ENCODE assay signal across 1 cellular context in genomic region chr1:40757084-40757483, GRCh38.
TF ChIP-seq lines count a peak whose summit lies in the region.

No MANE protein-coding gene starts in this region.

TF ChIP-seq in H1, 55 proteins besides CTCF, POLR2A, EP300 and RAD21 (continued from another document):
- TF ChIP-seq YY1 (IDR thresholded peaks at IDR 0.05; ENCODE audit: low read depth, low read length) (no peak), TBP (IDR thresholded peaks at IDR 0.05; ENCODE audit: low read depth, low read length) (no peak), CREB1 (IDR thresholded peaks at IDR 0.05) (no peak), RNF2 (IDR thresholded peaks at IDR 0.05; ENCODE audit: borderline replicate concordance, low read depth, low read length, missing control alignments, poor library complexity, severe bottlenecking) (no peak), MAFK (IDR thresholded peaks at IDR 0.05; ENCODE audit: low read depth, low read length) (no peak), CBX5 (IDR thresholded peaks at IDR 0.05; ENCODE audit: low read depth, low read length) (no peak), EZH2 (IDR thresholded peaks at IDR 0.05; ENCODE audit: low read depth, low read length, severe bottlenecking) (no peak), ZNF274 (IDR thresholded peaks at IDR 0.05; ENCODE audit: borderline replicate concordance, extremely low read depth, low read length) (no peak), HDAC6 (IDR thresholded peaks at IDR 0.05; ENCODE audit: low read depth, low read length) (no peak), JUND (IDR thresholded peaks at IDR 0.05; ENCODE audit: low read length) (no peak), CHD1 (IDR thresholded peaks at IDR 0.05; ENCODE audit: low read depth, low read length) (no peak), RBBP5 (IDR thresholded peaks at IDR 0.05; ENCODE audit: borderline replicate concordance, low read depth, low read length) (no peak), SRF (IDR thresholded peaks at IDR 0.05; ENCODE audit: low read depth, low read length) (no peak)
- TF ChIP-seq, protein P1, sequence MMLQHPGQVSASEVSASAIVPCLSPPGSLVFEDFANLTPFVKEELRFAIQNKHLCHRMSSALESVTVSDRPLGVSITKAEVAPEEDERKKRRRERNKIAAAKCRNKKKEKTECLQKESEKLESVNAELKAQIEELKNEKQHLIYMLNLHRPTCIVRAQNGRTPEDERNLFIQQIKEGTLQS (IDR thresholded peaks at IDR 0.05; ENCODE audit: insufficient read depth, low read depth, low read length) = no peak
- TF ChIP-seq, protein P2, sequence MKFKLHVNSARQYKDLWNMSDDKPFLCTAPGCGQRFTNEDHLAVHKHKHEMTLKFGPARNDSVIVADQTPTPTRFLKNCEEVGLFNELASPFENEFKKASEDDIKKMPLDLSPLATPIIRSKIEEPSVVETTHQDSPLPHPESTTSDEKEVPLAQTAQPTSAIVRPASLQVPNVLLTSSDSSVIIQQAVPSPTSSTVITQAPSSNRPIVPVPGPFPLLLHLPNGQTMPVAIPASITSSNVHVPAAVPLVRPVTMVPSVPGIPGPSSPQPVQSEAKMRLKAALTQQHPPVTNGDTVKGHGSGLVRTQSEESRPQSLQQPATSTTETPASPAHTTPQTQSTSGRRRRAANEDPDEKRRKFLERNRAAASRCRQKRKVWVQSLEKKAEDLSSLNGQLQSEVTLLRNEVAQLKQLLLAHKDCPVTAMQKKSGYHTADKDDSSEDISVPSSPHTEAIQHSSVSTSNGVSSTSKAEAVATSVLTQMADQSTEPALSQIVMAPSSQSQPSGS (IDR thresholded peaks at IDR 0.05; ENCODE audit: low read length) = no peak
